Comparison of ENCODE assay signal across 25 cellular contexts in the genomic region with DNA sequence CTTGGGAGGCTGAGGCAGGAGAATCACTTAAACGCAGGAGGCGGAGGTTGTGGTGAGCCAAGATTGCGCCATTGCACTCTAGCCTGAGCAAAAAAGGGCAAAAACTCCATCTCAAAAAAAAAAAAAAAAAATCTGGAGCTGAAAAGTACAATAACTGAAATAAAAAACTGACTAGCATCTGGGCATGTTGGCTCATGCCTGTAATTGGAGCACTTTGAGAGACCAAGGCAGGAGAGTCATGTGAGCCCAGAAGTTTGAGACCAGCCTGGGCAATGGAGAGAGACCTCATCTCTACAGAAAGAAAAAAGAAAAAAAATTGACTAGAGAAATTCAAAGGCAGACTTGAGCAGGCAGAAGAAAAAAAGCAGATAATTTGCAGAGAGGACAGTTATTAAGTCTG. TPM values are rescaled to one million over a fixed set of nuclear protein-coding genes. Genes with fewer than 3 reads are reported as not detected.
A peak's percentile ranks its signal among the peaks of the same experiment; 100 is the strongest.
DNase-seq lines count a peak whose midpoint lies in the region; ATAC-seq, FAIRE-seq and TF ChIP-seq lines count a peak whose summit lies in the region.
"Had no signal": no experiment of that assay in that cellular context is flagged by ENCODE, and none has a peak within 500 bp of the region (broad histone marks: within the 10 kb centered on the region; RNA-seq: fewer than 3 reads in every experiment).

No MANE protein-coding gene starts in this region.

- FAIRE-seq in astrocyte (lab: Jason Lieb, UNC) = no peak
- FAIRE-seq: GM18507 had no signal

- in situ Hi-C loops in KBM-7 (cut with MboI; ENCODE audit: low pct_unique_long_range_greater_than_20kb, low sequenced_read_pairs) = no loop called here

- no peaks in the 10 kb centered on the region for H3K9me3 ChIP-seq in Caco-2
- no peaks in the 10 kb centered on the region for H3K9me3 ChIP-seq in astrocyte (ENCODE audit: insufficient read depth, low read depth, low read length)
- H3K9me3 ChIP-seq: HAP-1 had no signal

- H4K20me1 ChIP-seq in astrocyte (ENCODE audit: insufficient read depth, low read length) = no peaks in the 10 kb centered on the region

- no peaks in the 10 kb centered on the region for H3K9me3 Mint-ChIP-seq in Caco-2 (ENCODE audit: unreplicated experiment)
- no peaks in the 10 kb centered on the region for H3K9me3 Mint-ChIP-seq in astrocyte (ENCODE audit: unreplicated experiment)
- H3K9me3 Mint-ChIP-seq in stimulated activated naive B cell treated with anti-CD40 and anti-IgM and Interleukin-4, amounts not matched to agents 10 μg/mL and 1 μg/mL and 100 μg/mL, for 72 hours = no peaks in the 10 kb centered on the region
- H3K9me3 Mint-ChIP-seq: GM23338 had no signal

- ATAC-seq in stimulated activated naive B cell treated with anti-CD40 and anti-IgM and Interleukin-4, amounts not matched to agents 10 μg/mL and 1 μg/mL and 100 μg/mL, for 72 hours (replicated peaks) = no peak
- no peak for ATAC-seq in GM19351 (IDR thresholded peaks at IDR 0.05; ENCODE audit: unreplicated experiment)
- ATAC-seq: GM23338, Right ventricle myocardium inferior had no signal

- no peak for DNase-seq in Caco-2
- DNase-seq in KBM-7 = peak; percentile 28
- no peak for DNase-seq in astrocyte (ENCODE audit: low read depth)
- no peak for DNase-seq in stimulated activated naive B cell treated with anti-CD40 and anti-IgM and Interleukin-4, amounts not matched to agents 10 μg/mL and 1 μg/mL and 100 μg/mL, for 72 hours
- DNase-seq in SIG-M5 treated with dmso at 0.1 percent for 504 hours (lab: John Stamatoyannopoulos, UW; ENCODE audit: unreplicated experiment) = no peak
- no peak for DNase-seq in HUDEP-2 (lab: John Stamatoyannopoulos, UW; ENCODE audit: unreplicated experiment in 76 of 76)
- DNase-seq: DMS153, IMR-90, NCI-H1092, NCI-H1436 treated with DMSO at 0.1 percent for 48 hours, NCI-H187 treated with DMSO at 0.1 percent for 48 hours, NCI-H2227 treated with DMSO at 0.1 percent for 48 hours, NCI-H526 treated with DMSO at 0.1 percent for 48 hours, PC-9, T-helper 1 cell had no signal

- H3K79me2 ChIP-seq in astrocyte (ENCODE audit: insufficient read depth, low read length) = no peaks in the 10 kb centered on the region

- no peak overlapping the region for H3K4me3 Mint-ChIP-seq in Caco-2 (ENCODE audit: unreplicated experiment)
- H3K4me3 Mint-ChIP-seq in astrocyte (ENCODE audit: unreplicated experiment) = no peak overlapping the region
- no peak overlapping the region for H3K4me3 Mint-ChIP-seq in stimulated activated naive B cell treated with anti-CD40 and anti-IgM and Interleukin-4, amounts not matched to agents 10 μg/mL and 1 μg/mL and 100 μg/mL, for 72 hours
- H3K4me3 Mint-ChIP-seq: B cell, GM23338 had no signal

- CTCF ChIA-PET in Caco-2 (lab: Charles Lee) = no interaction called here

- H3K36me3 Mint-ChIP-seq in Caco-2 (ENCODE audit: insufficient read depth, unreplicated experiment) = peaks cover 18% of the 10 kb centered on the region
- peaks cover 11% of the 10 kb centered on the region for H3K36me3 Mint-ChIP-seq in astrocyte (ENCODE audit: low read depth, unreplicated experiment)
- peaks cover 13 to 27% of the 10 kb centered on the region in 2 donors for H3K36me3 Mint-ChIP-seq in stimulated activated naive B cell treated with anti-CD40 and anti-IgM and Interleukin-4, amounts not matched to agents 10 μg/mL and 1 μg/mL and 100 μg/mL, for 72 hours

- no peak overlapping the region for H3K27ac ChIP-seq in astrocyte (ENCODE audit: low read depth, low read length)
- H3K27ac ChIP-seq: KMS-11, PC-9 had no signal

- POLR2A ChIA-PET in Caco-2 (lab: Charles Lee) = interaction anchor here (0.6 kb wide), 1 partner anchor 404 kb away, joined by 4 read pairs; no protein-coding TSS in a partner anchor

- TF ChIP-seq CTCF in Caco-2 (IDR thresholded peaks at IDR 0.05; ENCODE audit: insufficient read depth in 1 of 2, low read depth in 1 of 2, low read length in 1 of 2, severe bottlenecking in 1 of 2, unreplicated experiment in 1 of 2) (no peak), astrocyte (IDR thresholded peaks at IDR 0.05; ENCODE audit: insufficient read depth, low read depth, low read length) (no peak)

- no peaks in the 10 kb centered on the region for H3K27me3 Mint-ChIP-seq in Caco-2 (ENCODE audit: insufficient read depth, unreplicated experiment)
- H3K27me3 Mint-ChIP-seq in astrocyte (ENCODE audit: low read depth, unreplicated experiment) = no peaks in the 10 kb centered on the region
- H3K27me3 Mint-ChIP-seq in stimulated activated naive B cell treated with anti-CD40 and anti-IgM and Interleukin-4, amounts not matched to agents 10 μg/mL and 1 μg/mL and 100 μg/mL, for 72 hours = no peaks in the 10 kb centered on the region
- H3K27me3 Mint-ChIP-seq: B cell had no signal

- H3K36me3 ChIP-seq in Caco-2 (ENCODE audit: control insufficient read depth, insufficient read depth, low read length) (no peaks in the 10 kb centered on the region), astrocyte (ENCODE audit: insufficient read depth, low read length) (no peaks in the 10 kb centered on the region)
- H3K36me3 ChIP-seq: HAP-1 had no signal

- H3K4me1 Mint-ChIP-seq in Caco-2 (ENCODE audit: low read depth, unreplicated experiment) = no peaks in the 10 kb centered on the region
- H3K4me1 Mint-ChIP-seq in astrocyte (ENCODE audit: low read depth, unreplicated experiment) = peaks cover 7% of the 10 kb centered on the region
- H3K4me1 Mint-ChIP-seq in stimulated activated naive B cell treated with anti-CD40 and anti-IgM and Interleukin-4, amounts not matched to agents 10 μg/mL and 1 μg/mL and 100 μg/mL, for 72 hours = peaks cover 2 to 6% of the 10 kb centered on the region in 2 donors
- H3K4me1 Mint-ChIP-seq: B cell, GM23338 had no signal

- BruUV-seq in Caco-2 (replicated peaks; lab: Mats Ljungman, UMichigan) = no TSS peak

- H3K4me1 ChIP-seq in Caco-2 = no peaks in the 10 kb centered on the region
- H3K4me1 ChIP-seq in astrocyte (ENCODE audit: insufficient read depth, low read length) = no peaks in the 10 kb centered on the region
- H3K4me1 ChIP-seq: HAP-1 had no signal

- H2AFZ ChIP-seq in astrocyte (ENCODE audit: low read depth, low read length) = no peak overlapping the region
- H2AFZ ChIP-seq: GM23338, PC-9 had no signal

- H3K4me2 ChIP-seq in astrocyte (ENCODE audit: low read length) = no peak overlapping the region
- H3K4me2 ChIP-seq: GM23338, KMS-11, PC-9 had no signal

- H3K27ac Mint-ChIP-seq in Caco-2 (ENCODE audit: unreplicated experiment) = peak overlapping the region; percentile 69
- peak overlapping the region; percentile 53 for H3K27ac Mint-ChIP-seq in astrocyte (ENCODE audit: unreplicated experiment)
- peak overlapping the region; percentile 16 for H3K27ac Mint-ChIP-seq in stimulated activated naive B cell treated with anti-CD40 and anti-IgM and Interleukin-4, amounts not matched to agents 10 μg/mL and 1 μg/mL and 100 μg/mL, for 72 hours
- H3K27ac Mint-ChIP-seq: B cell, GM23338 had no signal

- intact Hi-C loops in Caco-2 (cut with micrococcal nuclease; ENCODE audit: unreplicated experiment) = no loop called here

- no peak overlapping the region for H3K4me3 ChIP-seq in Caco-2 (ENCODE audit: low read depth, low read length)
- no peak overlapping the region for H3K4me3 ChIP-seq in astrocyte (ENCODE audit: insufficient read depth, low read depth, low read length)
- H3K4me3 ChIP-seq: GM23338, HAP-1, PC-9 had no signal

- H3K27me3 ChIP-seq in Caco-2 (replicated peaks; ENCODE audit: control insufficient read depth, insufficient read depth, low read length) (no peaks in the 10 kb centered on the region), astrocyte (ENCODE audit: insufficient read depth, low read length) (no peaks in the 10 kb centered on the region)

- no peak overlapping the region for H3K9ac ChIP-seq in astrocyte (ENCODE audit: low read length)
- H3K9ac ChIP-seq: KMS-11 had no signal

RNA-seq across cellular contexts. Expression of gene CLDN19, which starts 18.1 kb away (rescaled TPM):
- total RNA-seq in Caco-2 (2022) = 2.9 and 4.0 TPM in 2 replicates
- total RNA-seq in astrocyte = 0.11 TPM in 1 of 2 replicates, not detected in the other
- total RNA-seq: B cell, IMR-90, NCI-H460, PC-9, Right ventricle myocardium inferior, RPMI7951, SK-MEL-5 had no signal

RNA-seq across cellular contexts. Expression of gene YBX1, which starts 39.7 kb away (rescaled TPM):
- total RNA-seq in Caco-2 (2022) = 567 and 622 TPM in 2 replicates
- 744 and 872 TPM in 2 replicates for total RNA-seq in astrocyte

RNA-seq across cellular contexts. Expression of gene P3H1, which starts 44.9 kb away (rescaled TPM):
- total RNA-seq in Caco-2 (2022) (20.5 and 21.2 TPM in 2 replicates), astrocyte (277 and 351 TPM in 2 replicates)

RNA-seq across cellular contexts. Expression of gene C1orf50, which starts 45.1 kb away (rescaled TPM):
- 6.1 and 6.3 TPM in 2 replicates for total RNA-seq in Caco-2 (2022)
- total RNA-seq in astrocyte = 9.5 and 12.6 TPM in 2 replicates

Comparison
In these comparisons a context has a peak if more than half of its experiments do, and no peak if none do; other contexts are left out.
1. H3K27ac Mint-ChIP-seq: peak in every context shown above with its lines; median percentile 69 in Caco-2; 53 in astrocyte; 16 in stimulated activated naive B cell treated with anti-CD40 and anti-IgM and Interleukin-4, amounts not matched to agents 10 μg/mL and 1 μg/mL and 100 μg/mL, for 72 hours.
2. RNA of gene P3H1, which starts 44.9 kb away (total RNA-seq): 277 to 351 TPM in astrocyte; 20.5 to 21.2 TPM in Caco-2; every median in the first group is over 10 times any median in the second.